Comparison of ENCODE assay signal across 16 cellular contexts in the genomic region with DNA sequence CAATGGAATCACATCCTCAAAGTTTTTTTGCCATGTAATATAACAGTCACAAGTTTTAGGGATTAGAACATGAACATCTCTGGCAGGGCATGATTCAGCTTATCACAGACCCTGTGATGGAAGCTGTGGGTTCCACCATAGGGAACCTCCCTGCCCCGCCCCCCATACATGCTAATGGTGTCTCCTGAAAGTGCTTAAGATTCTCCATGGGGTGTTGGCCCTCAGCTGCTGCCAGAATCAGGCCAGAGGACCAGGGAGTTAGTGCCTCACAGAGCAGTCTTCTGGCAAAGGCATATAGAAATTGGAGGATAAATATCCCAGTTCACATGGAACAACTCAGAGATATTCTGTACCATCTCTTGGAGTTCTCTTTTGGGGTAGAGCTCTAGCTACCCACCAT.
A peak's percentile ranks its signal among the peaks of the same experiment; 100 is the strongest.
DNase-seq lines count a peak whose midpoint lies in the region; ATAC-seq, FAIRE-seq and TF ChIP-seq lines count a peak whose summit lies in the region.
"Had no signal": no experiment of that assay in that cellular context is flagged by ENCODE, and none has a peak within 500 bp of the region (broad histone marks: within the 10 kb centered on the region; RNA-seq: fewer than 3 reads in every experiment).

No MANE protein-coding gene starts in this region.

- H3K27me3 ChIP-seq in H1 (replicated peaks in 1 of 4; ENCODE audit: control insufficient read depth in 3 of 4, extremely low read depth in 1 of 4, insufficient read depth in 3 of 4, low read length in 3 of 4) (no peaks in the 10 kb centered on the region), mesendoderm (ENCODE audit: insufficient read depth, low read length, poor library complexity) (no peaks in the 10 kb centered on the region)
- H3K27me3 ChIP-seq: BLaER1 treated with 17β-estradiol and CSF1 and Interleukin-3, amounts not matched to agents 10 nM and 100 nM had no signal

- H3K79me2 ChIP-seq in H1 (ENCODE audit: control insufficient read depth in 1 of 2, insufficient read depth in 2 of 2, low read length in 2 of 2) (no peaks in the 10 kb centered on the region; a peak in 1 of 4 replicates), mesendoderm (ENCODE audit: control insufficient read depth, insufficient read depth, low read length) (no peaks in the 10 kb centered on the region)

- no peak for TF ChIP-seq POLR2A in H1 (IDR thresholded peaks at IDR 0.05; ENCODE audit: control extremely low read depth in 1 of 2, low read depth in 2 of 2, low read length in 2 of 2)

- no peak overlapping the region for H2BK20ac ChIP-seq in H1 (ENCODE audit: low read length)

- H4K20me1 ChIP-seq in H1 (replicated peaks in 1 of 2; ENCODE audit: control insufficient read depth in 1 of 2, insufficient read depth in 2 of 2, low read length in 2 of 2) = no peaks in the 10 kb centered on the region
- H4K20me1 ChIP-seq: BLaER1 treated with 17β-estradiol and CSF1 and Interleukin-3, amounts not matched to agents 10 nM and 100 nM had no signal

- H3K9ac ChIP-seq in H1 (replicated peaks in 1 of 4; ENCODE audit: extremely low read depth in 1 of 4, low read depth in 3 of 4, low read length in 3 of 4) = no peak overlapping the region
- no peak overlapping the region for H3K9ac ChIP-seq in mesendoderm (ENCODE audit: low read length)
- H3K9ac ChIP-seq: BLaER1 treated with 17β-estradiol and CSF1 and Interleukin-3, amounts not matched to agents 10 nM and 100 nM had no signal

- POLR2A ChIA-PET in HEK293 (lab: Yijun Ruan, JAX) = no interaction called here
- POLR2A ChIA-PET in H1 (lab: Charles Lee; ENCODE audit: partially characterized antibody) = no interaction called here

- no peak for FAIRE-seq in H1 (lab: Jason Lieb, UNC)
- FAIRE-seq: HepG2 had no signal

- CTCF ChIA-PET in HEK293 (lab: Yijun Ruan, JAX) = no interaction called here
- CTCF ChIA-PET in H1 (lab: Charles Lee; ENCODE audit: partially characterized antibody) = no interaction called here

- H3K9me3 ChIP-seq in HEK293 (ENCODE audit: control insufficient read depth, insufficient read depth, low read depth, low read length) (no peaks in the 10 kb centered on the region), H1 (ENCODE audit: insufficient read depth in 2 of 2, low read depth in 1 of 2, low read length in 1 of 2) (peaks cover 2 to 5% of the 10 kb centered on the region in 2 experiments; a peak in 1 of 4 replicates)
- H3K9me3 ChIP-seq: BLaER1 treated with 17β-estradiol and CSF1 and Interleukin-3, amounts not matched to agents 10 nM and 100 nM had no signal

- H3K23me2 ChIP-seq in H1 (ENCODE audit: low read depth, low read length) = peaks cover 2% of the 10 kb centered on the region; the same call in 1 of the 2 replicates

- 72% methylated on average over 1 of the region's 1 CpG; no CpG with 5 or more reads in 1 of the 2 experiments for WGBS in H1 (ENCODE audit: extremely low coverage in 1 of 2, insufficient coverage in 1 of 2, insufficient read length in 1 of 2, insufficient replicate concordance in 2 of 2, low coverage in 1 of 2, low lambda C conversion rate in 2 of 2, missing lambda C conversion rate in 1 of 2), 2 experiments
- no CpG with 5 or more reads among the region's 1 CpG for WGBS in mesendoderm (ENCODE audit: extremely low coverage, insufficient coverage, low lambda C conversion rate)

- H3K36me3 ChIP-seq in HEK293 (ENCODE audit: control insufficient read depth in 2 of 2, insufficient read depth in 1 of 2, low read length in 2 of 2) = no peaks in the 10 kb centered on the region
- no peaks in the 10 kb centered on the region for H3K36me3 ChIP-seq in H1 (ENCODE audit: control insufficient read depth in 2 of 4, insufficient read depth in 4 of 4, low read length in 3 of 4)
- no peaks in the 10 kb centered on the region for H3K36me3 ChIP-seq in mesendoderm (ENCODE audit: control insufficient read depth, insufficient read depth, low read length)
- H3K36me3 ChIP-seq: BLaER1 treated with 17β-estradiol and CSF1 and Interleukin-3, amounts not matched to agents 10 nM and 100 nM had no signal

- no peak overlapping the region for H3K4me2 ChIP-seq in H1 (ENCODE audit: insufficient read depth in 1 of 2, low read depth in 2 of 2, low read length in 2 of 2)
- H3K4me2 ChIP-seq in mesendoderm (ENCODE audit: low read length) = no peak overlapping the region

- TF ChIP-seq RAD21 in H1 (IDR thresholded peaks at IDR 0.05 in 1 of 2, conservative IDR thresholded peaks at IDR 0.05 in 1 of 2; ENCODE audit: low read depth in 2 of 2, low read length in 2 of 2) = no peak

- H3K18ac ChIP-seq in H1 (ENCODE audit: extremely low read depth, low read length) (no peak overlapping the region), mesendoderm (ENCODE audit: low read length) (no peak overlapping the region)

- no peak overlapping the region for H4K5ac ChIP-seq in H1 (ENCODE audit: insufficient read length, low read depth, low read length)
- no peak overlapping the region for H4K5ac ChIP-seq in mesendoderm (ENCODE audit: low read length)

- H2BK12ac ChIP-seq in H1 (ENCODE audit: low read depth, low read length) = no peak overlapping the region

- H3K56ac ChIP-seq in H1 (replicated peaks; ENCODE audit: insufficient read length, low read depth, low read length) = no peak overlapping the region
- no peak overlapping the region for H3K56ac ChIP-seq in mesendoderm (ENCODE audit: low read length)

- H4K8ac ChIP-seq in H1 (ENCODE audit: extremely low read depth, insufficient read depth, low read length) = no peak overlapping the region
- no peak overlapping the region for H4K8ac ChIP-seq in mesendoderm (ENCODE audit: low read depth, low read length)

- 0 out of 2 replicates have a peak overlapping the region, but pooled peaks have one; percentile 35 for H2AFZ ChIP-seq in H1 (ENCODE audit: low read length)

- H3K23ac ChIP-seq in H1 (ENCODE audit: insufficient read length) (no peak overlapping the region), mesendoderm (ENCODE audit: low read length) (no peak overlapping the region)

- H3K4me1 ChIP-seq in HEK293 (ENCODE audit: control insufficient read depth, insufficient read depth, low read length) (no peaks in the 10 kb centered on the region), H1 (replicated peaks in 1 of 4; ENCODE audit: control insufficient read depth in 3 of 4, insufficient read depth in 4 of 4, low read length in 3 of 4) (peaks cover 2 to 7% (median 4%) of the 10 kb centered on the region in 4 experiments; a peak in 4 of 7 replicates), mesendoderm (ENCODE audit: control insufficient read depth, low read depth, low read length) (no peaks in the 10 kb centered on the region)

- no peak overlapping the region for H2AK5ac ChIP-seq in H1 (ENCODE audit: low read depth, low read length)
- H2AK5ac ChIP-seq in mesendoderm (ENCODE audit: low read length) = no peak overlapping the region

- no peak for TF ChIP-seq EP300 in H1 (IDR thresholded peaks at IDR 0.05; ENCODE audit: borderline replicate concordance in 1 of 2, low read depth in 2 of 2, low read length in 2 of 2)

- no peaks in the 10 kb centered on the region for H3K79me1 ChIP-seq in H1 (ENCODE audit: low read depth, low read length)
- H3K79me1 ChIP-seq in mesendoderm (ENCODE audit: low read length) = no peaks in the 10 kb centered on the region

- no peak overlapping the region for H3K27ac ChIP-seq in HEK293 (ENCODE audit: extremely low read depth, low read depth, low read length)
- H3K27ac ChIP-seq in H1 (ENCODE audit: low read depth, low read length) = no peak overlapping the region
- H3K27ac ChIP-seq in mesendoderm (ENCODE audit: low read depth, low read length) = no peak overlapping the region

- ATAC-seq in HG03095 (IDR thresholded peaks at IDR 0.05; ENCODE audit: unreplicated experiment) (no peak), HG03520 (IDR thresholded peaks at IDR 0.05; ENCODE audit: unreplicated experiment) (no peak)
- ATAC-seq: CD8-positive, alpha-beta T cell; HepG2 had no signal

- H2BK15ac ChIP-seq in H1 (ENCODE audit: low read length) (no peak overlapping the region), mesendoderm (replicated peaks; ENCODE audit: low read depth) (no peak overlapping the region)

- H2BK5ac ChIP-seq in H1 (ENCODE audit: low read depth, low read length) (no peak overlapping the region), mesendoderm (ENCODE audit: low read length) (no peak overlapping the region)

- no peak overlapping the region for H3K4ac ChIP-seq in H1 (replicated peaks; ENCODE audit: insufficient read length, low read depth, low read length)
- no peak overlapping the region for H3K4ac ChIP-seq in mesendoderm (ENCODE audit: low read depth, low read length)

- DNase-seq in H1 (ENCODE audit: low read depth in 1 of 2, low spot score in 2 of 2) (no peak), mesendoderm (peak; percentile 19), SKM-1 treated with dmso at 0.1 percent for 144 hours (lab: John Stamatoyannopoulos, UW; ENCODE audit: unreplicated experiment) (no peak)
- no peak for DNase-seq in activated CD4-positive, alpha-beta T cell treated with anti-CD3 and anti-CD28 coated beads for 1 hour
- DNase-seq: 8988T; Calu3; CD8-positive, alpha-beta T cell; DMS79 treated with DMSO at 0.1 percent for 48 hours; GF-D8; GOT3; H9 had no signal

- H3K14ac ChIP-seq in H1 (ENCODE audit: insufficient read length) = no peak overlapping the region

- no peak overlapping the region for H4K91ac ChIP-seq in H1 (replicated peaks; ENCODE audit: insufficient read length, low read length)

- H3K4me3 ChIP-seq in HEK293 (ENCODE audit: low read depth, low read length) = no peak overlapping the region
- no peak overlapping the region for H3K4me3 ChIP-seq in H1 (ENCODE audit: extremely low read depth in 1 of 4, insufficient read depth in 2 of 4, low read depth in 3 of 4, low read length in 4 of 4)
- no peak overlapping the region for H3K4me3 ChIP-seq in mesendoderm (ENCODE audit: low read length)
- H3K4me3 ChIP-seq: BLaER1 treated with 17β-estradiol and CSF1 and Interleukin-3, amounts not matched to agents 10 nM and 100 nM had no signal

- no peak overlapping the region for H2BK120ac ChIP-seq in H1 (replicated peaks; ENCODE audit: low read depth, low read length)
- no peak overlapping the region for H2BK120ac ChIP-seq in mesendoderm (ENCODE audit: low read depth, low read length)

- TF ChIP-seq CTCF in HEK293 (tag by site-specific recombination; IDR thresholded peaks at IDR 0.05) (no peak), H1 (IDR thresholded peaks at IDR 0.05; ENCODE audit: control extremely low read depth in 1 of 3, insufficient read depth in 1 of 3, low read depth in 1 of 3, low read length in 3 of 3) (no peak)

TF ChIP-seq in H1, 55 proteins besides CTCF, POLR2A, EP300 and RAD21 (continues in another document):
- TF ChIP-seq TEAD4 (IDR thresholded peaks at IDR 0.05; ENCODE audit: low read depth, low read length) (no peak), RBBP5 (IDR thresholded peaks at IDR 0.05; ENCODE audit: borderline replicate concordance, low read depth, low read length) (no peak), SAP30 (IDR thresholded peaks at IDR 0.05; ENCODE audit: insufficient read depth, insufficient replicate concordance, low read length) (no peak), SIN3A (conservative IDR thresholded peaks at IDR 0.05 in 1 of 2, IDR thresholded peaks at IDR 0.05 in 1 of 2; ENCODE audit: low read depth in 1 of 2, low read length in 2 of 2) (no peak)
